Comparison of ENCODE assay signal across 12 cellular contexts in the genomic region with DNA sequence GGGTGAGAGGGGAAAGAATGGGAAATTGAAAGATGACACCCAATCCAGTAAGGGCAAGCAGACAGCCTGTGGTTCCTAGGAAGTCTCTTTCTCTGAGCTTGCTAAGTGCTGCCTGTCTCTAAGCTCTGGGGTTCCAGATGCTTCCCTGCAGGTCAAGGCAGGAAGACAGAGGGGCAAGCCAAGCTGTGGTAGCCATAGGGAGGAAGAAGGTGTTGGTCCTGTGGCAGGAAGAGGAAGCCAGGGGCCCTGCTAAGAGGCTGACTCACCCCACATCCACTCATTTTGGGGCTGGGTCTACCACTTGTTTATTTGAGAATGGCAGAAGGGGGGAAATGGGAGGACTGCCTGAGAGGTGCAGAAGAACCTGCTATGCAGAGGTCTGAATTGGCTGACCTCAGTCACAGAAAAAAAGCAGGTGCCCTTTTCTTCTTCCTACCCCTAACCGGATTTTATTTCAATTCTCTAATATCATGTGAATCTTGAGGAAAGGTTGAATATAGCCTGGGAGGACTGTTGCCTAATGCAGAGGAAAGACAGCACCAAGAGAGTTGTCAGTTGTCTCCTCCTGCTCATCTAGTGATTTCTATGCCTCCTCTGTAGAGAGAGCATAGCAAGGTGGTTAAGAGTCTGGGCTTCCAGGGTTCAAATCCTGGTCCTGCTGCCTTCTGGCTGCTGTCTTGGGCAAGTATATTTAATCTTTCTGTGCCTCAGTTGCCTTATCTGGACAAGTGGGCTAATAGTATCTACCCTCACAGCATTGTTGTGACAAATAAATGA. TPM values are rescaled to one million over a fixed set of nuclear protein-coding genes. Genes with fewer than 3 reads are reported as not detected.
DNase-seq lines count a peak whose midpoint lies in the region; ATAC-seq and TF ChIP-seq lines count a peak whose summit lies in the region.
"Had no signal": no experiment of that assay in that cellular context is flagged by ENCODE, and none has a peak within 500 bp of the region (broad histone marks: within the 10 kb centered on the region; RNA-seq: fewer than 3 reads in every experiment).

No MANE protein-coding gene starts in this region.

- POLR2A ChIA-PET in WTC11 (lab: Charles Lee) = no interaction called here

- peak overlapping the region; percentile 94 for H3K4me3 Mint-ChIP-seq in stimulated activated naive CD8-positive, alpha-beta T cell treated with anti-CD3 and anti-CD28 coated beads, Interleukin-15, Interleukin-2, amounts not matched to agents 100 ng/mL and 50 ng/mL, for 24 hours
- H3K4me3 Mint-ChIP-seq in WTC11 = no peak overlapping the region

- peak; percentile 71 for DNase-seq in activated CD8-positive, alpha-beta memory T cell treated with anti-CD3 and anti-CD28 coated beads for 24 hours
- no peak for DNase-seq in activated CD8-positive, alpha-beta memory T cell treated with anti-CD3 and anti-CD28 coated beads, Interleukin-2, amount 50 U/mL, for 4 hours
- peak; percentile 2 for DNase-seq in T-helper 9 cell
- DNase-seq in dedifferentiated amniotic fluid mesenchymal stem cell (ENCODE audit: extremely low spot score) = no peak
- no peak for DNase-seq in GM19240 (ENCODE audit: insufficient read length, low spot score)
- DNase-seq in WTC11 (ENCODE audit: low spot score) = no peak
- DNase-seq: GOT3, NCI-H1930 had no signal

- H3K9me3 Mint-ChIP-seq in stimulated activated naive CD8-positive, alpha-beta T cell treated with anti-CD3 and anti-CD28 coated beads, Interleukin-15, Interleukin-2, amounts not matched to agents 100 ng/mL and 50 ng/mL, for 24 hours = peaks cover 4% of the 10 kb centered on the region
- peaks cover 3% of the 10 kb centered on the region for H3K9me3 Mint-ChIP-seq in WTC11
- H3K9me3 Mint-ChIP-seq: mesothelial cell of epicardium had no signal

- CTCF ChIA-PET in WTC11 (lab: Charles Lee) = interaction anchor here (0.8 to 1.9 kb wide), 3 partner anchors 35 to 183 kb away, joined by 3 to 9 read pairs (median 5); no protein-coding TSS in a partner anchor

- peaks cover 51% of the 10 kb centered on the region for H3K36me3 Mint-ChIP-seq in stimulated activated naive CD8-positive, alpha-beta T cell treated with anti-CD3 and anti-CD28 coated beads, Interleukin-15, Interleukin-2, amounts not matched to agents 100 ng/mL and 50 ng/mL, for 24 hours (ENCODE audit: low read depth)
- H3K36me3 Mint-ChIP-seq in WTC11 = no peaks in the 10 kb centered on the region
- H3K36me3 Mint-ChIP-seq: mesothelial cell of epicardium had no signal

- peaks cover 88% of the 10 kb centered on the region for H3K4me1 Mint-ChIP-seq in stimulated activated naive CD8-positive, alpha-beta T cell treated with anti-CD3 and anti-CD28 coated beads, Interleukin-15, Interleukin-2, amounts not matched to agents 100 ng/mL and 50 ng/mL, for 24 hours (ENCODE audit: low read depth)
- H3K4me1 Mint-ChIP-seq in WTC11 = peaks cover 15% of the 10 kb centered on the region

- TF ChIP-seq CTCF in WTC11 (IDR thresholded peaks at IDR 0.05) = no peak

- H3K27me3 Mint-ChIP-seq in stimulated activated naive CD8-positive, alpha-beta T cell treated with anti-CD3 and anti-CD28 coated beads, Interleukin-15, Interleukin-2, amounts not matched to agents 100 ng/mL and 50 ng/mL, for 24 hours = peaks cover 12% of the 10 kb centered on the region
- H3K27me3 Mint-ChIP-seq in WTC11 (ENCODE audit: low read depth) = peaks cover 92% of the 10 kb centered on the region

- peak; percentile 15 for ATAC-seq in esophagus mucosa
- ATAC-seq in WTC11 = no peak
- ATAC-seq: SK-N-SH treated with all-trans-retinoic acid at 6 μM for 48 hours had no signal

- peak overlapping the region; percentile 95 for H3K27ac Mint-ChIP-seq in stimulated activated naive CD8-positive, alpha-beta T cell treated with anti-CD3 and anti-CD28 coated beads, Interleukin-15, Interleukin-2, amounts not matched to agents 100 ng/mL and 50 ng/mL, for 24 hours
- no peak overlapping the region for H3K27ac Mint-ChIP-seq in WTC11
- H3K27ac Mint-ChIP-seq: mesothelial cell of epicardium had no signal

TF ChIP-seq in WTC11, 78 proteins besides CTCF, POLR2A, EP300 and RAD21 (continues in another document):
- TF ChIP-seq GRHL2 (CRISPR knock-in tag; IDR thresholded peaks at IDR 0.05; ENCODE audit: insufficient replicate concordance, severe bottlenecking) (no peak), ZBTB21 (CRISPR knock-in tag; IDR thresholded peaks at IDR 0.05; ENCODE audit: borderline replicate concordance) (no peak), RORB (CRISPR knock-in tag; IDR thresholded peaks at IDR 0.05) (no peak), NR3C1 (CRISPR knock-in tag; conservative IDR thresholded peaks at IDR 0.05; ENCODE audit: low read depth) (no peak), FOXJ3 (CRISPR knock-in tag; IDR thresholded peaks at IDR 0.05; ENCODE audit: borderline replicate concordance) (no peak)
- TF ChIP-seq, protein P1, sequence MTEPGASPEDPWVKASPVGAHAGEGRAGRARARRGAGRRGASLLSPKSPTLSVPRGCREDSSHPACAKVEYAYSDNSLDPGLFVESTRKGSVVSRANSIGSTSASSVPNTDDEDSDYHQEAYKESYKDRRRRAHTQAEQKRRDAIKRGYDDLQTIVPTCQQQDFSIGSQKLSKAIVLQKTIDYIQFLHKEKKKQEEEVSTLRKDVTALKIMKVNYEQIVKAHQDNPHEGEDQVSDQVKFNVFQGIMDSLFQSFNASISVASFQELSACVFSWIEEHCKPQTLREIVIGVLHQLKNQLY (CRISPR knock-in tag; IDR thresholded peaks at IDR 0.05) = no peak
- TF ChIP-seq, protein P2, sequence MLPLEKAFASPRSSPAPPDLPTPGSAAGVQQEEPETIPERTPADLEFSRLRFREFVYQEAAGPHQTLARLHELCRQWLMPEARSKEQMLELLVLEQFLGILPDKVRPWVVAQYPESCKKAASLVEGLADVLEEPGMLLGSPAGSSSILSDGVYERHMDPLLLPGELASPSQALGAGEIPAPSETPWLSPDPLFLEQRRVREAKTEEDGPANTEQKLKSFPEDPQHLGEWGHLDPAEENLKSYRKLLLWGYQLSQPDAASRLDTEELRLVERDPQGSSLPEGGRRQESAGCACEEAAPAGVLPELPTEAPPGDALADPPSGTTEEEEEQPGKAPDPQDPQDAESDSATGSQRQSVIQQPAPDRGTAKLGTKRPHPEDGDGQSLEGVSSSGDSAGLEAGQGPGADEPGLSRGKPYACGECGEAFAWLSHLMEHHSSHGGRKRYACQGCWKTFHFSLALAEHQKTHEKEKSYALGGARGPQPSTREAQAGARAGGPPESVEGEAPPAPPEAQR (CRISPR knock-in tag; IDR thresholded peaks at IDR 0.05) = no peak
- TF ChIP-seq, protein P3, sequence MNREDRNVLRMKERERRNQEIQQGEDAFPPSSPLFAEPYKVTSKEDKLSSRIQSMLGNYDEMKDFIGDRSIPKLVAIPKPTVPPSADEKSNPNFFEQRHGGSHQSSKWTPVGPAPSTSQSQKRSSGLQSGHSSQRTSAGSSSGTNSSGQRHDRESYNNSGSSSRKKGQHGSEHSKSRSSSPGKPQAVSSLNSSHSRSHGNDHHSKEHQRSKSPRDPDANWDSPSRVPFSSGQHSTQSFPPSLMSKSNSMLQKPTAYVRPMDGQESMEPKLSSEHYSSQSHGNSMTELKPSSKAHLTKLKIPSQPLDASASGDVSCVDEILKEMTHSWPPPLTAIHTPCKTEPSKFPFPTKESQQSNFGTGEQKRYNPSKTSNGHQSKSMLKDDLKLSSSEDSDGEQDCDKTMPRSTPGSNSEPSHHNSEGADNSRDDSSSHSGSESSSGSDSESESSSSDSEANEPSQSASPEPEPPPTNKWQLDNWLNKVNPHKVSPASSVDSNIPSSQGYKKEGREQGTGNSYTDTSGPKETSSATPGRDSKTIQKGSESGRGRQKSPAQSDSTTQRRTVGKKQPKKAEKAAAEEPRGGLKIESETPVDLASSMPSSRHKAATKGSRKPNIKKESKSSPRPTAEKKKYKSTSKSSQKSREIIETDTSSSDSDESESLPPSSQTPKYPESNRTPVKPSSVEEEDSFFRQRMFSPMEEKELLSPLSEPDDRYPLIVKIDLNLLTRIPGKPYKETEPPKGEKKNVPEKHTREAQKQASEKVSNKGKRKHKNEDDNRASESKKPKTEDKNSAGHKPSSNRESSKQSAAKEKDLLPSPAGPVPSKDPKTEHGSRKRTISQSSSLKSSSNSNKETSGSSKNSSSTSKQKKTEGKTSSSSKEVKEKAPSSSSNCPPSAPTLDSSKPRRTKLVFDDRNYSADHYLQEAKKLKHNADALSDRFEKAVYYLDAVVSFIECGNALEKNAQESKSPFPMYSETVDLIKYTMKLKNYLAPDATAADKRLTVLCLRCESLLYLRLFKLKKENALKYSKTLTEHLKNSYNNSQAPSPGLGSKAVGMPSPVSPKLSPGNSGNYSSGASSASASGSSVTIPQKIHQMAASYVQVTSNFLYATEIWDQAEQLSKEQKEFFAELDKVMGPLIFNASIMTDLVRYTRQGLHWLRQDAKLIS (CRISPR knock-in tag; IDR thresholded peaks at IDR 0.05; ENCODE audit: borderline replicate concordance) = no peak
- TF ChIP-seq, protein P4, sequence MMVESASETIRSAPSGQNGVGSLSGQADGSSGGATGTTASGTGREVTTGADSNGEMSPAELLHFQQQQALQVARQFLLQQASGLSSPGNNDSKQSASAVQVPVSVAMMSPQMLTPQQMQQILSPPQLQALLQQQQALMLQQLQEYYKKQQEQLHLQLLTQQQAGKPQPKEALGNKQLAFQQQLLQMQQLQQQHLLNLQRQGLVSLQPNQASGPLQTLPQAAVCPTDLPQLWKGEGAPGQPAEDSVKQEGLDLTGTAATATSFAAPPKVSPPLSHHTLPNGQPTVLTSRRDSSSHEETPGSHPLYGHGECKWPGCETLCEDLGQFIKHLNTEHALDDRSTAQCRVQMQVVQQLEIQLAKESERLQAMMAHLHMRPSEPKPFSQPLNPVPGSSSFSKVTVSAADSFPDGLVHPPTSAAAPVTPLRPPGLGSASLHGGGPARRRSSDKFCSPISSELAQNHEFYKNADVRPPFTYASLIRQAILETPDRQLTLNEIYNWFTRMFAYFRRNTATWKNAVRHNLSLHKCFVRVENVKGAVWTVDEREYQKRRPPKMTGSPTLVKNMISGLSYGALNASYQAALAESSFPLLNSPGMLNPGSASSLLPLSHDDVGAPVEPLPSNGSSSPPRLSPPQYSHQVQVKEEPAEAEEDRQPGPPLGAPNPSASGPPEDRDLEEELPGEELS (CRISPR knock-in tag; IDR thresholded peaks at IDR 0.05) = no peak
- TF ChIP-seq, protein P5, sequence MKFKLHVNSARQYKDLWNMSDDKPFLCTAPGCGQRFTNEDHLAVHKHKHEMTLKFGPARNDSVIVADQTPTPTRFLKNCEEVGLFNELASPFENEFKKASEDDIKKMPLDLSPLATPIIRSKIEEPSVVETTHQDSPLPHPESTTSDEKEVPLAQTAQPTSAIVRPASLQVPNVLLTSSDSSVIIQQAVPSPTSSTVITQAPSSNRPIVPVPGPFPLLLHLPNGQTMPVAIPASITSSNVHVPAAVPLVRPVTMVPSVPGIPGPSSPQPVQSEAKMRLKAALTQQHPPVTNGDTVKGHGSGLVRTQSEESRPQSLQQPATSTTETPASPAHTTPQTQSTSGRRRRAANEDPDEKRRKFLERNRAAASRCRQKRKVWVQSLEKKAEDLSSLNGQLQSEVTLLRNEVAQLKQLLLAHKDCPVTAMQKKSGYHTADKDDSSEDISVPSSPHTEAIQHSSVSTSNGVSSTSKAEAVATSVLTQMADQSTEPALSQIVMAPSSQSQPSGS (CRISPR knock-in tag; IDR thresholded peaks at IDR 0.05; ENCODE audit: borderline replicate concordance, low read depth) = no peak

RNA-seq across cellular contexts. Expression of a gene that starts 27.4 kb away (rescaled TPM):
- total RNA-seq in esophagus mucosa (249 TPM), WTC11 (2021) (0.26 to 0.87 TPM (median 0.27 TPM) in 3 replicates)

Comparison
In these comparisons a context has a peak if more than half of its experiments do, and no peak if none do; other contexts are left out.
1. DNase-seq: peak in activated CD8-positive, alpha-beta memory T cell treated with anti-CD3 and anti-CD28 coated beads for 24 hours (single experiment) and T-helper 9 cell (single experiment); none in activated CD8-positive, alpha-beta memory T cell treated with anti-CD3 and anti-CD28 coated beads, Interleukin-2, amount 50 U/mL, for 4 hours (single experiment), dedifferentiated amniotic fluid mesenchymal stem cell (single experiment), GM19240 (single experiment) and WTC11 (single experiment).
2. RNA of a gene that starts 27.4 kb away (total RNA-seq): 249 TPM in esophagus mucosa (single experiment); 0.26 to 0.87 TPM in WTC11; every median in the first group is over 100 times any median in the second.